ENCODE assay signal across 28 cellular contexts in the genomic region with DNA sequence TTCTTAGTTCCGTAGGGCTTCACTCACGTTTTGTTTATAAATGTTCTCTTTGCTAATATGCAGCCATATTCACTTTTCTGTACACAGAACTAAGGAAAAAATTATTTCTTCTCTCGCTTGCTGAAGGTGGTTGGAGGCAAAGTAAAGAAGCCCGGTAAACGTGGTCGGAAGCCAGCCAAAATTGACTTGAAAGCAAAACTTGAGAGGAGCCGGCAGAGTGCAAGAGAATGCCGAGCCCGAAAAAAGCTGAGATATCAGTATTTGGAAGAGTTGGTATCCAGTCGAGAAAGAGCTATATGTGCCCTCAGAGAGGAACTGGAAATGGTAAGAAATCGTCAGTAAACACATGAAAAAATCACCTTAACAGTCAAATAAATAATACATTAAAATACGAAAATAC.
"Had no signal": no experiment of that assay in that cellular context is flagged by ENCODE, and none has a peak within 500 bp of the region (broad histone marks: within the 10 kb centered on the region; RNA-seq: fewer than 3 reads in every experiment).

No MANE protein-coding gene starts in this region.

- H3K79me2 ChIP-seq: parathyroid adenoma had no signal

- DNase-seq: occipital lobe; ovary; posterior cingulate gyrus; psoas muscle; right cardiac atrium; right lobe of liver; sigmoid colon; small intestine; stimulated activated CD4-positive, alpha-beta T cell treated with anti-CD3 and anti-CD28 coated beads, Interleukin-15, amount 100 ng/mL, for 24 hours; stimulated activated CD4-positive, alpha-beta T cell treated with anti-CD3 and anti-CD28 coated beads, Interleukin-2, amount 100 ng/mL, for 24 hours; stimulated activated CD4-positive, alpha-beta T cell treated with anti-CD3 and anti-CD28 coated beads, Interleukin-2, amount 100 ng/mL, for 48 hours; stimulated activated CD4-positive, alpha-beta T cell treated with anti-CD3 and anti-CD28 coated beads, Interleukin-4, amount 100 ng/mL, for 24 hours; stimulated activated naive B cell treated with anti-CD40 and anti-IgM and Interleukin-4, amounts not matched to agents 10 μg/mL and 1 μg/mL and 100 μg/mL, for 72 hours; stimulated activated naive CD4-positive, alpha-beta T cell treated with Interleukin-2 at 50 U/mL for 16 hours; stomach; thyroid gland; trophoblast cell; upper lobe of left lung had no signal

- H2AFZ ChIP-seq: neural progenitor cell, parathyroid adenoma had no signal

- FAIRE-seq: small intestine, urothelium cell line had no signal

- H3K27ac ChIP-seq: neural progenitor cell, ovary, parathyroid adenoma, psoas muscle, right lobe of liver, sigmoid colon, stomach, thoracic aorta, thyroid gland, tibial nerve, upper lobe of left lung, vagina had no signal

- ATAC-seq: psoas muscle; right cardiac atrium; right lobe of liver; stimulated activated effector memory CD8-positive, alpha-beta T cell treated with anti-CD3 and anti-CD28 coated beads, Interleukin-12 subunit alpha, Interleukin-12 subunit beta, amount 100 ng/mL, for 72 hours had no signal

- H3K27ac Mint-ChIP-seq: nephron; neural progenitor cell; progenitor cell of endocrine pancreas; stimulated activated effector memory CD8-positive, alpha-beta T cell treated with anti-CD3 and anti-CD28 coated beads, Interleukin-12 subunit alpha, Interleukin-12 subunit beta, amount 100 ng/mL, for 72 hours; stimulated activated naive CD8-positive, alpha-beta T cell treated with anti-CD3 and anti-CD28 coated beads, Interleukin-15, Interleukin-2, amounts not matched to agents 100 ng/mL and 50 ng/mL, for 24 hours had no signal

- H3K4me1 Mint-ChIP-seq: nephron, neural progenitor cell had no signal

- H3K9me3 ChIP-seq: ovary, psoas muscle, right lobe of liver, thyroid gland, vagina had no signal

- H3K36me3 ChIP-seq: ovary had no signal

- H3K4me3 Mint-ChIP-seq: nephron; neural progenitor cell; stimulated activated effector memory CD8-positive, alpha-beta T cell treated with anti-CD3 and anti-CD28 coated beads, Interleukin-12 subunit alpha, Interleukin-12 subunit beta, amount 100 ng/mL, for 72 hours; stimulated activated naive B cell treated with anti-CD40 and anti-IgM and Interleukin-4, amounts not matched to agents 10 μg/mL and 1 μg/mL and 100 μg/mL, for 72 hours; stimulated activated naive CD8-positive, alpha-beta T cell treated with anti-CD3 and anti-CD28 coated beads, Interleukin-15, Interleukin-2, amounts not matched to agents 100 ng/mL and 50 ng/mL, for 24 hours had no signal

- H3K9ac ChIP-seq: neural progenitor cell, parathyroid adenoma had no signal

- H3K4me3 ChIP-seq: neural progenitor cell, ovary, psoas muscle, right lobe of liver, sigmoid colon, stomach, thoracic aorta, thyroid gland, tibial nerve, upper lobe of left lung, vagina had no signal

- H3K27me3 ChIP-seq: neural progenitor cell, ovary, right lobe of liver, sigmoid colon, stomach, thyroid gland, tibial nerve, upper lobe of left lung, vagina had no signal

- H3K4me2 ChIP-seq: neural progenitor cell had no signal

- H3K27me3 Mint-ChIP-seq: progenitor cell of endocrine pancreas; stimulated activated naive B cell treated with anti-CD40 and anti-IgM and Interleukin-4, amounts not matched to agents 10 μg/mL and 1 μg/mL and 100 μg/mL, for 72 hours; stimulated activated naive CD8-positive, alpha-beta T cell treated with anti-CD3 and anti-CD28 coated beads, Interleukin-15, Interleukin-2, amounts not matched to agents 100 ng/mL and 50 ng/mL, for 24 hours had no signal

- H3K4me1 ChIP-seq: neural progenitor cell, psoas muscle, upper lobe of left lung had no signal
